ENCODE assay signal across 23 cellular contexts in the genomic region with DNA sequence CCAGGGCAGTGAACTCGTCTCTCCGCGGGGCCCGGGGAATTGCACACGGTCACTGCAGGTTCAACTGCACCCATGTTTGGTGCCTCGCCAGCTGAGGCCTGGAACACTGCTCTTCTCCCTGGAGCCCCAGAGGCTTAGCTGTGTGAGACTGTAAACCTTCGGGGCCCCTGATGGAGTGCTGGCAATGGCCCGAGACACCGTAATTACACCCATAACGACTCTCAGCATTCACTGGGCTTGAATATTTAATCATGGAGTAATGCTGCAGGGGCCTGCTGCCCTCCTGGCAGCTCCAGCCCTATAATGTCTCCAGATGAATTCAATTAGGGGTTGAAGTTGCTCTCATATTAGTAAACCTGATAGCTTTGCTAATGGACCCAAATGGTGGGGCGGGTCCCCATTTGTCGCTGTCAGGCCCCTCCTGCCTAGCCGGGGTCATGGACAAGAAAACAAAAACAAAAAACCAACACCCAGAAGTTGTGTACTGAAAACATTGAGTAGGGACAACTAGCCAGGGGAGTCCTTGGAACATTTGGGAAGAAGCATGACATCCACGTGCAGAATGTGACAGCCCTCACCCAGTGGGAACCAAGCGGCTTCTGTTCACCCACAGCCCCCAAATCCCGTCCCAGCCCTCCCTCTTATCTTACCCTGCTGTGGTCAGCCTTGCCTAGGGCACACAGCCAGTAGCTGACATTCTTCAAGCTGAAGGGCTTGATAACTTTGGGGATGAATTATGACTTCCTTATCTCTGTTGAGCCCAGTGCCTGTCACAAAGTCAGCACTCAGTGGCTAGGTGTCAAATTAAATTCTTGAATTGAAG.
DNase-seq lines count a peak whose midpoint lies in the region; ATAC-seq and TF ChIP-seq lines count a peak whose summit lies in the region.
"Had no signal": no experiment of that assay in that cellular context is flagged by ENCODE, and none has a peak within 500 bp of the region (broad histone marks: within the 10 kb centered on the region; RNA-seq: fewer than 3 reads in every experiment).

No MANE protein-coding gene starts in this region.

- TF ChIP-seq CTCF in body of pancreas (IDR thresholded peaks at IDR 0.05): no peak
- no peak for TF ChIP-seq CTCF in natural killer cell (IDR thresholded peaks at IDR 0.05)

- H3K27me3 Mint-ChIP-seq in natural killer cell (ENCODE audit: low read depth in 2 of 2): peaks cover 0 to 8% of the 10 kb centered on the region in 2 donors
- peaks cover 9 to 11% of the 10 kb centered on the region in 2 donors for H3K27me3 Mint-ChIP-seq in stimulated activated naive B cell treated with anti-CD40 and anti-IgM and Interleukin-4, amounts not matched to agents 10 μg/mL and 1 μg/mL and 100 μg/mL, for 72 hours

- no peak overlapping the region for H3K4me3 Mint-ChIP-seq in natural killer cell
- H3K4me3 Mint-ChIP-seq in stimulated activated naive B cell treated with anti-CD40 and anti-IgM and Interleukin-4, amounts not matched to agents 10 μg/mL and 1 μg/mL and 100 μg/mL, for 72 hours: no peak overlapping the region
- H3K4me3 Mint-ChIP-seq: central memory CD8-positive, alpha-beta T cell; nephron; T-helper 17 cell had no signal

- no peak for TF ChIP-seq POLR2A in body of pancreas (IDR thresholded peaks at IDR 0.05)

- no peak overlapping the region for H3K4me3 ChIP-seq in body of pancreas

- no peaks in the 10 kb centered on the region for H3K4me1 Mint-ChIP-seq in natural killer cell
- H3K4me1 Mint-ChIP-seq in stimulated activated naive B cell treated with anti-CD40 and anti-IgM and Interleukin-4, amounts not matched to agents 10 μg/mL and 1 μg/mL and 100 μg/mL, for 72 hours: no peaks in the 10 kb centered on the region
- H3K4me1 Mint-ChIP-seq: central memory CD8-positive, alpha-beta T cell; T-helper 17 cell had no signal

- no peaks in the 10 kb centered on the region for H3K9me3 ChIP-seq in body of pancreas

- no peaks in the 10 kb centered on the region for H3K27me3 ChIP-seq in body of pancreas

- no peaks in the 10 kb centered on the region for H3K9me3 Mint-ChIP-seq in natural killer cell
- no peaks in the 10 kb centered on the region for H3K9me3 Mint-ChIP-seq in stimulated activated naive B cell treated with anti-CD40 and anti-IgM and Interleukin-4, amounts not matched to agents 10 μg/mL and 1 μg/mL and 100 μg/mL, for 72 hours
- H3K9me3 Mint-ChIP-seq: central memory CD8-positive, alpha-beta T cell; nephron had no signal

- no peak overlapping the region for H3K27ac Mint-ChIP-seq in natural killer cell
- no peak overlapping the region for H3K27ac Mint-ChIP-seq in stimulated activated naive B cell treated with anti-CD40 and anti-IgM and Interleukin-4, amounts not matched to agents 10 μg/mL and 1 μg/mL and 100 μg/mL, for 72 hours
- H3K27ac Mint-ChIP-seq: nephron, T-helper 17 cell had no signal

- H3K4me1 ChIP-seq in body of pancreas: peaks cover 11% of the 10 kb centered on the region

- ATAC-seq in body of pancreas (peak; percentile 48), natural killer cell (no peak)
- no peak for ATAC-seq in stimulated activated naive B cell treated with anti-CD40 and anti-IgM and Interleukin-4, amounts not matched to agents 10 μg/mL and 1 μg/mL and 100 μg/mL, for 72 hours (replicated peaks)
- ATAC-seq: T-helper 17 cell had no signal

- H3K27ac ChIP-seq in body of pancreas: peak overlapping the region in 1 of 4 donors; percentile 21

- intact Hi-C loops in body of pancreas (cut with DNase I): no loop called here
- intact Hi-C loops in natural killer cell (cut with micrococcal nuclease): no loop called here

- H3K36me3 Mint-ChIP-seq in natural killer cell: no peaks in the 10 kb centered on the region
- H3K36me3 Mint-ChIP-seq in stimulated activated naive B cell treated with anti-CD40 and anti-IgM and Interleukin-4, amounts not matched to agents 10 μg/mL and 1 μg/mL and 100 μg/mL, for 72 hours: no peaks in the 10 kb centered on the region

- 18 to 41% methylated on average over 7 to 16 of the region's 16 CpGs for WGBS in body of pancreas, 2 donors

- DNase-seq in EL (peak; percentile 10), NCI-H2081 (lab: John Stamatoyannopoulos, UW) (peak; percentile 58 to 84), body of pancreas (peak in 3 of 4 donors; percentile 5 to 19 (median 15)), iris pigment epithelial cell (ENCODE audit: low read depth) (peak; percentile 15), natural killer cell (no peak), NCI-H510A (lab: John Stamatoyannopoulos, UW) (no peak)
- DNase-seq in stimulated activated CD4-positive, alpha-beta T cell treated with anti-CD3 and anti-CD28 coated beads, Interleukin-2, amount 100 ng/mL, for 48 hours: no peak
- DNase-seq in stimulated activated naive B cell treated with anti-CD40 and anti-IgM and Interleukin-4, amounts not matched to agents 10 μg/mL and 1 μg/mL and 100 μg/mL, for 72 hours: no peak
- DNase-seq: activated CD4-positive, CD25-positive, alpha-beta regulatory T cell treated with anti-CD3 and anti-CD28 coated beads, Interleukin-2, amount 50 U/mL, for 72 hours; Calu3; effector CD4-positive, alpha-beta T cell; GDM1; HCEC 1CT; head of caudate nucleus; Kasumi-1; NCI-H146; NCI-H510A treated with DMSO at 0.1 percent for 48 hours; SIG-M5; small intestine; stimulated activated CD8-positive, alpha-beta memory T cell treated with anti-CD3 and anti-CD28 coated beads, Interleukin-4, amount 100 ng/mL, for 48 hours; T-helper 17 cell had no signal

- H3K36me3 ChIP-seq in body of pancreas (replicated peaks in 1 of 2; ENCODE audit: insufficient read depth in 1 of 2, low read depth in 2 of 2): no peaks in the 10 kb centered on the region

Comparison
In these comparisons a context has a peak if more than half of its experiments do, and no peak if none do; other contexts are left out.
1. DNase-seq: peak in EL (single experiment), NCI-H2081 (2 of 2), body of pancreas (3 of 4) and iris pigment epithelial cell (single experiment); none in natural killer cell (single experiment), stimulated activated CD4-positive, alpha-beta T cell treated with anti-CD3 and anti-CD28 coated beads, Interleukin-2, amount 100 ng/mL, for 48 hours (0 of 2), NCI-H510A (single experiment) and stimulated activated naive B cell treated with anti-CD40 and anti-IgM and Interleukin-4, amounts not matched to agents 10 μg/mL and 1 μg/mL and 100 μg/mL, for 72 hours (single experiment).